Comparison of ENCODE assay signal across 1 cellular context in the genomic region with DNA sequence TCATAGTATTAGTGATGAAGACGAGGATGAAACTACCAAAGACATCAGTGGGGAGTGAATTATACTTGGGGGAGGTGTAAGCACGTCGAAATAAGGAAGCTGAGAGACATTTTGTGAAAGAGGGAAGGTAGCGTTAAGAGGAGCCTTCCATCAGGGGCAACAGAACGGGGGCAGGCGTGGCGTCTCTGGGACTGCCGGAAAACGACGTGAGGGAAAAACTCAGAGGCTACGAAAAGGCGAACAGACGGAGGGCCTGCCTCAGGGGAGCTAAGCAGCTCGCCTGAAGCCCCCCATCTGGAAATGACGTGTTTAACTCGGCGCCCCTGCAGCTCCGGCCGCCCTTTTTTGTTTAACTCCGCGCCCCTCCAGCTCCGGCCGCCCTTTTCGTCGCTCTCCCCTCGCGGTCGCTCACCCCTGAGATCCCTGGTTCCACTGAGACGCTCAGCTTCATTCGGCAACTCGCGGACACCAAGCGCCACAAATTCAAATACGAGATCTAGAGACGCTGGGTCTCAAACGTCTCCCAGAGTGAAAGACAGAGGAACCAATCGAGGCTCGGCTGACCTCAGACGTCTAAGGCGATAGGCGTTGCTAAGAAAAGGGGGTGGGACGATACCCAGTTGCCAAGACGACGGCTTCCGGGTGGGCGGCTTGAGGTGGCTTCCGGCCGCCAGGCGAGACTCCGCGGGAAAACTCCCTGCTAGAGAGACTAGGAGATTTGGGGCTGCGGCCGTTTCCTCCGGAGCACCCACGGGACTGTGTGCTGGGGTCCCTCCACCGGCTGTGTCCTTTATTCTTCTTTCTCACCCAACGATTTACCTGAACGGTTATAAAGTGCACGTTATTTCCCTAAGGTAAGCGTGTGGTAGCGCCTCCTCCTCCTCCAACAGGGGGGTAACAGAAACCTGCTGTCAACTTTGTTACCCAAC.
TF ChIP-seq lines count a peak whose summit lies in the region.

No MANE protein-coding gene starts in this region.

TF ChIP-seq in K562, 482 proteins besides CTCF, POLR2A, EP300 and RAD21 (continued from another document and continues in another):
- no peak for TF ChIP-seq TEAD1 (CRISPR knock-in tag; IDR thresholded peaks at IDR 0.05)
- TF ChIP-seq, protein P1, sequence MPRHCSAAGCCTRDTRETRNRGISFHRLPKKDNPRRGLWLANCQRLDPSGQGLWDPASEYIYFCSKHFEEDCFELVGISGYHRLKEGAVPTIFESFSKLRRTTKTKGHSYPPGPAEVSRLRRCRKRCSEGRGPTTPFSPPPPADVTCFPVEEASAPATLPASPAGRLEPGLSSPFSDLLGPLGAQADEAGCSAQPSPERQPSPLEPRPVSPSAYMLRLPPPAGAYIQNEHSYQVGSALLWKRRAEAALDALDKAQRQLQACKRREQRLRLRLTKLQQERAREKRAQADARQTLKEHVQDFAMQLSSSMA (CRISPR knock-in tag; IDR thresholded peaks at IDR 0.05), result no peak
- no peak for TF ChIP-seq TAF15 (IDR thresholded peaks at IDR 0.05; ENCODE audit: low read depth, low read length)
- TF ChIP-seq ZFP30 (CRISPR knock-in tag; IDR thresholded peaks at IDR 0.05; ENCODE audit: borderline replicate concordance), result no peak
- TF ChIP-seq, protein P2, sequence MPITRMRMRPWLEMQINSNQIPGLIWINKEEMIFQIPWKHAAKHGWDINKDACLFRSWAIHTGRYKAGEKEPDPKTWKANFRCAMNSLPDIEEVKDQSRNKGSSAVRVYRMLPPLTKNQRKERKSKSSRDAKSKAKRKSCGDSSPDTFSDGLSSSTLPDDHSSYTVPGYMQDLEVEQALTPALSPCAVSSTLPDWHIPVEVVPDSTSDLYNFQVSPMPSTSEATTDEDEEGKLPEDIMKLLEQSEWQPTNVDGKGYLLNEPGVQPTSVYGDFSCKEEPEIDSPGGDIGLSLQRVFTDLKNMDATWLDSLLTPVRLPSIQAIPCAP (CRISPR knock-in tag; IDR thresholded peaks at IDR 0.05; ENCODE audit: borderline replicate concordance), result no peak
- 0 out of 2 replicates have a peak, but pooled peaks have one; percentile 13 for TF ChIP-seq MAFK (IDR thresholded peaks at IDR 0.05; ENCODE audit: low read length)
- TF ChIP-seq, protein P3, sequence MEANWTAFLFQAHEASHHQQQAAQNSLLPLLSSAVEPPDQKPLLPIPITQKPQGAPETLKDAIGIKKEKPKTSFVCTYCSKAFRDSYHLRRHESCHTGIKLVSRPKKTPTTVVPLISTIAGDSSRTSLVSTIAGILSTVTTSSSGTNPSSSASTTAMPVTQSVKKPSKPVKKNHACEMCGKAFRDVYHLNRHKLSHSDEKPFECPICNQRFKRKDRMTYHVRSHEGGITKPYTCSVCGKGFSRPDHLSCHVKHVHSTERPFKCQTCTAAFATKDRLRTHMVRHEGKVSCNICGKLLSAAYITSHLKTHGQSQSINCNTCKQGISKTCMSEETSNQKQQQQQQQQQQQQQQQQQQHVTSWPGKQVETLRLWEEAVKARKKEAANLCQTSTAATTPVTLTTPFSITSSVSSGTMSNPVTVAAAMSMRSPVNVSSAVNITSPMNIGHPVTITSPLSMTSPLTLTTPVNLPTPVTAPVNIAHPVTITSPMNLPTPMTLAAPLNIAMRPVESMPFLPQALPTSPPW (CRISPR knock-in tag; IDR thresholded peaks at IDR 0.05), result peak; percentile 57; the same call in 1 of the 2 replicates
- TF ChIP-seq ESRRA (IDR thresholded peaks at IDR 0.05; ENCODE audit: borderline replicate concordance, low read depth), result no peak
- TF ChIP-seq ZNF3 (CRISPR knock-in tag; IDR thresholded peaks at IDR 0.05), result no peak
- no peak for TF ChIP-seq KLF10 (CRISPR knock-in tag; IDR thresholded peaks at IDR 0.05)
- TF ChIP-seq YBX1 (IDR thresholded peaks at IDR 0.05), result no peak
- TF ChIP-seq IRF2 (CRISPR knock-in tag; IDR thresholded peaks at IDR 0.05), result no peak
- TF ChIP-seq CBX5 (IDR thresholded peaks at IDR 0.05; ENCODE audit: borderline replicate concordance, low read depth), result no peak
- no peak for TF ChIP-seq MTA2 (IDR thresholded peaks at IDR 0.05; ENCODE audit: low read depth)
- TF ChIP-seq ADNP (tag; IDR thresholded peaks at IDR 0.05), result no peak
- TF ChIP-seq ZNF780A (CRISPR knock-in tag; IDR thresholded peaks at IDR 0.05), result no peak
- no peak for TF ChIP-seq FOXJ2 (tag; IDR thresholded peaks at IDR 0.05)
- TF ChIP-seq, protein P4, sequence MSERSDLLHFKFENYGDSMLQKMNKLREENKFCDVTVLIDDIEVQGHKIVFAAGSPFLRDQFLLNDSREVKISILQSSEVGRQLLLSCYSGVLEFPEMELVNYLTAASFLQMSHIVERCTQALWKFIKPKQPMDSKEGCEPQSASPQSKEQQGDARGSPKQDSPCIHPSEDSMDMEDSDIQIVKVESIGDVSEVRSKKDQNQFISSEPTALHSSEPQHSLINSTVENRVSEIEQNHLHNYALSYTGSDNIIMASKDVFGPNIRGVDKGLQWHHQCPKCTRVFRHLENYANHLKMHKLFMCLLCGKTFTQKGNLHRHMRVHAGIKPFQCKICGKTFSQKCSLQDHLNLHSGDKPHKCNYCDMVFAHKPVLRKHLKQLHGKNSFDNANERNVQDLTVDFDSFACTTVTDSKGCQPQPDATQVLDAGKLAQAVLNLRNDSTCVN (CRISPR knock-in tag; IDR thresholded peaks at IDR 0.05), result no peak
- no peak for TF ChIP-seq HIVEP1 (CRISPR knock-in tag; IDR thresholded peaks at IDR 0.05)
- TF ChIP-seq, protein P5, sequence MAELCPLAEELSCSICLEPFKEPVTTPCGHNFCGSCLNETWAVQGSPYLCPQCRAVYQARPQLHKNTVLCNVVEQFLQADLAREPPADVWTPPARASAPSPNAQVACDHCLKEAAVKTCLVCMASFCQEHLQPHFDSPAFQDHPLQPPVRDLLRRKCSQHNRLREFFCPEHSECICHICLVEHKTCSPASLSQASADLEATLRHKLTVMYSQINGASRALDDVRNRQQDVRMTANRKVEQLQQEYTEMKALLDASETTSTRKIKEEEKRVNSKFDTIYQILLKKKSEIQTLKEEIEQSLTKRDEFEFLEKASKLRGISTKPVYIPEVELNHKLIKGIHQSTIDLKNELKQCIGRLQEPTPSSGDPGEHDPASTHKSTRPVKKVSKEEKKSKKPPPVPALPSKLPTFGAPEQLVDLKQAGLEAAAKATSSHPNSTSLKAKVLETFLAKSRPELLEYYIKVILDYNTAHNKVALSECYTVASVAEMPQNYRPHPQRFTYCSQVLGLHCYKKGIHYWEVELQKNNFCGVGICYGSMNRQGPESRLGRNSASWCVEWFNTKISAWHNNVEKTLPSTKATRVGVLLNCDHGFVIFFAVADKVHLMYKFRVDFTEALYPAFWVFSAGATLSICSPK (IDR thresholded peaks at IDR 0.05; ENCODE audit: borderline replicate concordance), result no peak
- TF ChIP-seq POLR2B (IDR thresholded peaks at IDR 0.05; ENCODE audit: low read depth, partially characterized antibody), result peak; percentile 72
- no peak for TF ChIP-seq HDAC6 (IDR thresholded peaks at IDR 0.05; ENCODE audit: low read depth, low read length)
- TF ChIP-seq U2AF1 (optimal IDR thresholded peaks at IDR 0.05; ENCODE audit: low read depth, low read length), result no peak
- TF ChIP-seq, protein P6, sequence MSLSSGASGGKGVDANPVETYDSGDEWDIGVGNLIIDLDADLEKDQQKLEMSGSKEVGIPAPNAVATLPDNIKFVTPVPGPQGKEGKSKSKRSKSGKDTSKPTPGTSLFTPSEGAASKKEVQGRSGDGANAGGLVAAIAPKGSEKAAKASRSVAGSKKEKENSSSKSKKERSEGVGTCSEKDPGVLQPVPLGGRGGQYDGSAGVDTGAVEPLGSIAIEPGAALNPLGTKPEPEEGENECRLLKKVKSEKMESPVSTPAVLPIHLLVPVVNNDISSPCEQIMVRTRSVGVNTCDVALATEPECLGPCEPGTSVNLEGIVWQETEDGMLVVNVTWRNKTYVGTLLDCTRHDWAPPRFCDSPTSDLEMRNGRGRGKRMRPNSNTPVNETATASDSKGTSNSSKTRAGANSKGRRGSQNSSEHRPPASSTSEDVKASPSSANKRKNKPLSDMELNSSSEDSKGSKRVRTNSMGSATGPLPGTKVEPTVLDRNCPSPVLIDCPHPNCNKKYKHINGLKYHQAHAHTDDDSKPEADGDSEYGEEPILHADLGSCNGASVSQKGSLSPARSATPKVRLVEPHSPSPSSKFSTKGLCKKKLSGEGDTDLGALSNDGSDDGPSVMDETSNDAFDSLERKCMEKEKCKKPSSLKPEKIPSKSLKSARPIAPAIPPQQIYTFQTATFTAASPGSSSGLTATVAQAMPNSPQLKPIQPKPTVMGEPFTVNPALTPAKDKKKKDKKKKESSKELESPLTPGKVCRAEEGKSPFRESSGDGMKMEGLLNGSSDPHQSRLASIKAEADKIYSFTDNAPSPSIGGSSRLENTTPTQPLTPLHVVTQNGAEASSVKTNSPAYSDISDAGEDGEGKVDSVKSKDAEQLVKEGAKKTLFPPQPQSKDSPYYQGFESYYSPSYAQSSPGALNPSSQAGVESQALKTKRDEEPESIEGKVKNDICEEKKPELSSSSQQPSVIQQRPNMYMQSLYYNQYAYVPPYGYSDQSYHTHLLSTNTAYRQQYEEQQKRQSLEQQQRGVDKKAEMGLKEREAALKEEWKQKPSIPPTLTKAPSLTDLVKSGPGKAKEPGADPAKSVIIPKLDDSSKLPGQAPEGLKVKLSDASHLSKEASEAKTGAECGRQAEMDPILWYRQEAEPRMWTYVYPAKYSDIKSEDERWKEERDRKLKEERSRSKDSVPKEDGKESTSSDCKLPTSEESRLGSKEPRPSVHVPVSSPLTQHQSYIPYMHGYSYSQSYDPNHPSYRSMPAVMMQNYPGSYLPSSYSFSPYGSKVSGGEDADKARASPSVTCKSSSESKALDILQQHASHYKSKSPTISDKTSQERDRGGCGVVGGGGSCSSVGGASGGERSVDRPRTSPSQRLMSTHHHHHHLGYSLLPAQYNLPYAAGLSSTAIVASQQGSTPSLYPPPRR (CRISPR knock-in tag; IDR thresholded peaks at IDR 0.05; ENCODE audit: borderline replicate concordance), result no peak
- TF ChIP-seq FOXK1 (CRISPR knock-in tag; IDR thresholded peaks at IDR 0.05; ENCODE audit: borderline replicate concordance), result no peak
- TF ChIP-seq FOS (IDR thresholded peaks at IDR 0.05; ENCODE audit: extremely low read depth, insufficient read length), result peak; percentile 92
- TF ChIP-seq TFAM (CRISPR knock-in tag; conservative IDR thresholded peaks at IDR 0.05), result no peak
- TF ChIP-seq, protein P7, sequence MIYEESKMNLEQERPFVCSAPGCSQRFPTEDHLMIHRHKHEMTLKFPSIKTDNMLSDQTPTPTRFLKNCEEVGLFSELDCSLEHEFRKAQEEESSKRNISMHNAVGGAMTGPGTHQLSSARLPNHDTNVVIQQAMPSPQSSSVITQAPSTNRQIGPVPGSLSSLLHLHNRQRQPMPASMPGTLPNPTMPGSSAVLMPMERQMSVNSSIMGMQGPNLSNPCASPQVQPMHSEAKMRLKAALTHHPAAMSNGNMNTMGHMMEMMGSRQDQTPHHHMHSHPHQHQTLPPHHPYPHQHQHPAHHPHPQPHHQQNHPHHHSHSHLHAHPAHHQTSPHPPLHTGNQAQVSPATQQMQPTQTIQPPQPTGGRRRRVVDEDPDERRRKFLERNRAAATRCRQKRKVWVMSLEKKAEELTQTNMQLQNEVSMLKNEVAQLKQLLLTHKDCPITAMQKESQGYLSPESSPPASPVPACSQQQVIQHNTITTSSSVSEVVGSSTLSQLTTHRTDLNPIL (CRISPR knock-in tag; IDR thresholded peaks at IDR 0.05), result no peak
- TF ChIP-seq ZNF699 (CRISPR knock-in tag; IDR thresholded peaks at IDR 0.05; ENCODE audit: insufficient replicate concordance), result no peak
- TF ChIP-seq PPARD (CRISPR knock-in tag; IDR thresholded peaks at IDR 0.05), result no peak
- no peak for TF ChIP-seq SMAD1 (IDR thresholded peaks at IDR 0.05; ENCODE audit: low read depth, low read length, partially characterized antibody)
- TF ChIP-seq JUND (IDR thresholded peaks at IDR 0.05; ENCODE audit: borderline replicate concordance, low read depth, low read length), result peak; percentile 78
- peak; percentile 46; the same call in 1 of the 3 replicates for TF ChIP-seq JUND (tag; IDR thresholded peaks at IDR 0.05; ENCODE audit: borderline replicate concordance, low read depth, low read length)
- peak; percentile 97 for TF ChIP-seq MXI1 (IDR thresholded peaks at IDR 0.05; ENCODE audit: low read depth, low read length)
- TF ChIP-seq MEIS2 (IDR thresholded peaks at IDR 0.05; ENCODE audit: partially characterized antibody), result no peak
- no peak for TF ChIP-seq BCOR (IDR thresholded peaks at IDR 0.05)
